Comparison of ENCODE assay signal across 8 cellular contexts in genomic region chr6:35919827-35920751, GRCh38. TPM values are rescaled to one million over a fixed set of nuclear protein-coding genes. Genes with fewer than 3 reads are reported as not detected.
DNase-seq lines count a peak whose midpoint lies in the region; ATAC-seq and TF ChIP-seq lines count a peak whose summit lies in the region.

No MANE protein-coding gene starts in this region.

- no peak for TF ChIP-seq CTCF in WERI-Rb-1 (IDR thresholded peaks at IDR 0.05; ENCODE audit: low read depth, low read length)
- no peak for TF ChIP-seq CTCF in chondrocyte (IDR thresholded peaks at IDR 0.05)
- no peak for TF ChIP-seq CTCF in left lung (IDR thresholded peaks at IDR 0.05)

- peak; percentile 34 for ATAC-seq in GM21423 (IDR thresholded peaks at IDR 0.05; ENCODE audit: unreplicated experiment)
- peak; percentile 78 for ATAC-seq in left lung

- H3K9me3 ChIP-seq in WERI-Rb-1 (ENCODE audit: severe bottlenecking) (no peaks in the 10 kb centered on the region), left lung (no peaks in the 10 kb centered on the region)

- peak overlapping the region; percentile 93 for H3K4me3 Mint-ChIP-seq in chondrocyte (ENCODE audit: unreplicated experiment)

- no peaks in the 10 kb centered on the region for H3K27me3 ChIP-seq in WERI-Rb-1 (ENCODE audit: insufficient read depth, low read depth, severe bottlenecking)
- H3K27me3 ChIP-seq in left lung, result no peaks in the 10 kb centered on the region

- H3K27ac ChIP-seq in WERI-Rb-1 (peak overlapping the region; percentile 94), left lung (peak overlapping the region; percentile 79 to 91)

- H3K4me1 ChIP-seq in left lung, result peaks cover 6 to 43% of the 10 kb centered on the region in 2 donors

- no peaks in the 10 kb centered on the region for H3K27me3 Mint-ChIP-seq in chondrocyte (ENCODE audit: low read depth)

- H3K27ac Mint-ChIP-seq in chondrocyte (ENCODE audit: unreplicated experiment), result peak overlapping the region; percentile 97

- no peaks in the 10 kb centered on the region for H3K9me3 Mint-ChIP-seq in chondrocyte (ENCODE audit: low read depth)

- H3K36me3 Mint-ChIP-seq in chondrocyte (ENCODE audit: low read depth), result no peaks in the 10 kb centered on the region

- H3K4me1 Mint-ChIP-seq in chondrocyte (ENCODE audit: low read depth), result peaks cover 34% of the 10 kb centered on the region

- H3K36me3 ChIP-seq in WERI-Rb-1, result peaks cover 46% of the 10 kb centered on the region
- H3K36me3 ChIP-seq in left lung, result peaks cover 0 to 6% of the 10 kb centered on the region in 2 donors

- H3K4me3 ChIP-seq in WERI-Rb-1 (ENCODE audit: low read depth, low read length) (peak overlapping the region; percentile 80), left lung (peak overlapping the region; percentile 71 to 83)

- intact Hi-C loops in left lung (cut with DNase I), result no loop called here

- peak; percentile 2 for DNase-seq in DMS53 treated with DMSO at 0.1 percent for 48 hours (lab: John Stamatoyannopoulos, UW; ENCODE audit: unreplicated experiment)
- DNase-seq in HuH-7.5 (ENCODE audit: low spot score), result peak; percentile 34
- peak; percentile 41 for DNase-seq in WERI-Rb-1
- DNase-seq in chondrocyte (ENCODE audit: low spot score), result no peak
- peak; percentile 47 to 76 for DNase-seq in left lung
- DNase-seq in stimulated activated CD4-positive, alpha-beta T cell treated with anti-CD3 and anti-CD28 coated beads, Interleukin-4, amount 100 ng/mL, for 24 hours, result peak; percentile 69
- no peak for DNase-seq in NCI-H1694 (lab: John Stamatoyannopoulos, UW)

RNA-seq across cellular contexts. Expression of gene SRPK1, which starts 0.8 kb away (rescaled TPM):
- 31.2 to 33.0 TPM (median 32.0 TPM) in 3 replicates for total RNA-seq in chondrocyte
- 10 to 100 TPM; 34.9 to 47.0 TPM for total RNA-seq in left lung

Comparison
In these comparisons a context has a peak if more than half of its experiments do, and no peak if none do; other contexts are left out.
1. DNase-seq: peak in DMS53 treated with DMSO at 0.1 percent for 48 hours (single experiment), HuH-7.5 (single experiment), WERI-Rb-1 (single experiment), left lung (2 of 2) and stimulated activated CD4-positive, alpha-beta T cell treated with anti-CD3 and anti-CD28 coated beads, Interleukin-4, amount 100 ng/mL, for 24 hours (single experiment); none in chondrocyte (single experiment) and NCI-H1694 (single experiment).